In genomic region chr9:77892171-77892570, GRCh38 we compare ENCODE assay signal across 13 cellular contexts.
DNase-seq lines count a peak whose midpoint lies in the region; ATAC-seq and TF ChIP-seq lines count a peak whose summit lies in the region.
"Had no signal": no experiment of that assay in that cellular context is flagged by ENCODE, and none has a peak within 500 bp of the region (broad histone marks: within the 10 kb centered on the region; RNA-seq: fewer than 3 reads in every experiment).

No MANE protein-coding gene starts in this region.

- H3K27ac Mint-ChIP-seq in CD14-positive monocyte (peak overlapping the region in 5 of 7 donors; percentile 16 to 80 (median 50)), WTC11 (peak overlapping the region; percentile 6; the same call in 1 of the 2 replicates)

- no peak for TF ChIP-seq CTCF in CD14-positive monocyte (IDR thresholded peaks at IDR 0.05)
- no peak for TF ChIP-seq CTCF in WTC11 (IDR thresholded peaks at IDR 0.05)

- peak overlapping the region in 1 of 2 donors; percentile 9 for H3K4me3 Mint-ChIP-seq in CD14-positive monocyte
- no peak overlapping the region for H3K4me3 Mint-ChIP-seq in WTC11

- ATAC-seq in GM18868 (IDR thresholded peaks at IDR 0.05; ENCODE audit: unreplicated experiment): peak; percentile 99
- peak; percentile 74 for ATAC-seq in HG02981 (IDR thresholded peaks at IDR 0.05; ENCODE audit: unreplicated experiment)
- peak; percentile 65 for ATAC-seq in WTC11
- ATAC-seq in HG03095 (IDR thresholded peaks at IDR 0.05; ENCODE audit: unreplicated experiment): no peak
- no peak for ATAC-seq in right cardiac atrium

- H3K4me1 ChIP-seq in right cardiac atrium (ENCODE audit: control insufficient read depth, insufficient read depth, low read length): no peaks in the 10 kb centered on the region

- WGBS in right cardiac atrium: 52% methylated on average over 1 of the region's 1 CpG

- no peaks in the 10 kb centered on the region for H3K27me3 ChIP-seq in right cardiac atrium (ENCODE audit: control insufficient read depth, insufficient read depth)

- no peaks in the 10 kb centered on the region for H3K27me3 Mint-ChIP-seq in CD14-positive monocyte (ENCODE audit: low read depth in 3 of 3)
- H3K27me3 Mint-ChIP-seq in WTC11 (ENCODE audit: low read depth): no peaks in the 10 kb centered on the region

- CTCF ChIA-PET in WTC11 (lab: Charles Lee): interaction anchor here (1.6 kb wide), 1 partner anchor 85 kb away, joined by 4 read pairs; no protein-coding TSS in a partner anchor

- no peak overlapping the region for H3K27ac ChIP-seq in right cardiac atrium (ENCODE audit: low read length)

- intact Hi-C loops in CD14-positive monocyte (cut with micrococcal nuclease) (no loop called here), right cardiac atrium (cut with DNase I) (no loop called here)

- H3K9me3 Mint-ChIP-seq in CD14-positive monocyte (peaks cover 0 to 2% (median 0%) of the 10 kb centered on the region in 7 donors), WTC11 (peaks cover 3% of the 10 kb centered on the region; the same call in 1 of the 2 replicates)

- H3K9me3 ChIP-seq in right cardiac atrium (ENCODE audit: control insufficient read depth, low read length): no peaks in the 10 kb centered on the region

- H3K4me1 Mint-ChIP-seq in CD14-positive monocyte: peaks cover 25% of the 10 kb centered on the region
- peaks cover 29% of the 10 kb centered on the region for H3K4me1 Mint-ChIP-seq in WTC11

- H3K4me3 ChIP-seq in right cardiac atrium (ENCODE audit: low read length): no peak overlapping the region
- H3K4me3 ChIP-seq: lung had no signal

- POLR2A ChIA-PET in WTC11 (lab: Charles Lee): no interaction called here

- H3K36me3 Mint-ChIP-seq in CD14-positive monocyte (peaks cover 21 to 38% of the 10 kb centered on the region in 2 donors), WTC11 (peaks cover 7% of the 10 kb centered on the region; the same call in 1 of the 2 replicates)

- DNase-seq in CD14-positive monocyte (ENCODE audit: low spot score): no peak
- no peak for DNase-seq in WTC11 (ENCODE audit: low spot score)
- DNase-seq in inferior parietal cortex (ENCODE audit: extremely low spot score): no peak
- DNase-seq in right cardiac atrium: no peak
- DNase-seq in DMS114 treated with DMSO at 0.1 percent for 48 hours (lab: John Stamatoyannopoulos, UW; ENCODE audit: unreplicated experiment): no peak
- DNase-seq: activated CD4-positive, CD25-positive, alpha-beta regulatory T cell; amniotic stem cell; small intestine; stimulated activated naive CD4-positive, alpha-beta T cell had no signal

TF ChIP-seq in WTC11, 78 proteins besides CTCF, POLR2A, EP300 and RAD21:
- no peak for TF ChIP-seq ESRRA (CRISPR knock-in tag; IDR thresholded peaks at IDR 0.05; ENCODE audit: borderline replicate concordance)
TF ChIP-seq in WTC11: peak in this region for 0.

Comparison
In these comparisons a context has a peak if more than half of its experiments do, and no peak if none do; other contexts are left out.
1. ATAC-seq: peak in GM18868 (single experiment), HG02981 (single experiment) and WTC11 (single experiment); none in HG03095 (single experiment) and right cardiac atrium (0 of 2).